ENCODE assay signal across 14 cellular contexts in the genomic region with DNA sequence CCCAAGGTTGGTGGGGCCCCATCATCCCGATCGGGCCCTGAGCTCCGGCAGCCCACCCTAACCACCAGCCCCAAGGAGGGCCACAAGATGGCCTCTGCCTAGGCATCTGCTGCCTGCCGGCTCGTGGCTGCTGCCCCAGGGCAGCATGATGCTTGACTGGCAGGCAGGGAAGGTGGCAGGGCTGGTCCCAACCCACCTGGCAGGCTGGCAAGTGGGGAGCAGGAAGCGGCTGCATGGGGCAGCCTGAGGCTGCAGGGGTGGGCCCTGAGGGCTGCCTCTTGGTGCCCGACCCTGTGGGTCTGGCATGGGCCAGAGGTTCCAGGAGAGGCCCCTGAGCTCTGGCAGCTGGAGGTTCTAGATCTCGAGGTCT. TPM values are rescaled to one million over a fixed set of nuclear protein-coding genes. Genes with fewer than 3 reads are reported as not detected.
DNase-seq lines count a peak whose midpoint lies in the region; ATAC-seq, FAIRE-seq and TF ChIP-seq lines count a peak whose summit lies in the region.
"Had no signal": no experiment of that assay in that cellular context is flagged by ENCODE, and none has a peak within 500 bp of the region (broad histone marks: within the 10 kb centered on the region; RNA-seq: fewer than 3 reads in every experiment).

No MANE protein-coding gene starts in this region.

- no peaks in the 10 kb centered on the region for H3K27me3 Mint-ChIP-seq in progenitor cell of endocrine pancreas
- H3K27me3 Mint-ChIP-seq: activated naive CD8-positive, alpha-beta T cell treated with anti-CD3 and anti-CD28 coated beads, Interleukin-2, amount 10 ng/mL, durations not matched to agents 7 days and 5 days had no signal

- H3K9ac ChIP-seq in K562 (ENCODE audit: insufficient read depth in 1 of 2, low read depth in 2 of 2, low read length in 2 of 2), result peak overlapping the region in 1 of 2 experiments; percentile 91; a peak in 2 of 4 replicates
- peak overlapping the region in 1 of 2 donors; percentile 19 for H3K9ac ChIP-seq in kidney (ENCODE audit: low read length in 2 of 2)
- H3K9ac ChIP-seq in skeletal muscle satellite cell (ENCODE audit: low read depth, low read length), result peak overlapping the region; percentile 4

- no peak for FAIRE-seq in K562 (lab: Jason Lieb, UNC)
- FAIRE-seq in kidney (lab: Jason Lieb, UNC), result no peak

- POLR2A ChIA-PET in K562 (lab: Yijun Ruan, JAX), result interaction anchor here (0.6 to 2.3 kb wide), 8 partner anchors 8 to 30 kb away, joined by 3 to 11 read pairs (median 6); partner anchors contain the start of gene GUK1

- peaks cover 41% of the 10 kb centered on the region; the same call in 2 of the 3 replicates for H3K36me3 ChIP-seq in K562 (ENCODE audit: control insufficient read depth, insufficient read depth, low read length)
- peaks cover 0 to 13% of the 10 kb centered on the region in 2 donors for H3K36me3 ChIP-seq in kidney (ENCODE audit: control insufficient read depth in 1 of 2, insufficient read depth in 2 of 2, low read length in 2 of 2)
- peaks cover 54% of the 10 kb centered on the region for H3K36me3 ChIP-seq in skeletal muscle satellite cell (ENCODE audit: insufficient read depth, low read length)

- no peak overlapping the region for H3K27ac Mint-ChIP-seq in progenitor cell of endocrine pancreas
- H3K27ac Mint-ChIP-seq: activated naive CD8-positive, alpha-beta T cell treated with anti-CD3 and anti-CD28 coated beads, Interleukin-2, amount 10 ng/mL, durations not matched to agents 7 days and 5 days; T-helper 1 cell treated with Interleukin-12 subunit alpha and Interleukin-12 subunit beta and Interleukin-4 antibody, amounts not matched to agents 30 μg/mL and 1 μg/mL, for 36 hours had no signal

- intact Hi-C loops in K562 (cut with micrococcal nuclease) (no loop called here), kidney (cut with DNase I) (no loop called here)

- H3K27me3 ChIP-seq in K562 (ENCODE audit: control insufficient read depth in 2 of 2, insufficient read depth in 2 of 2, low read length in 2 of 2) (no peaks in the 10 kb centered on the region), skeletal muscle satellite cell (ENCODE audit: control insufficient read depth, insufficient read depth, low read length) (no peaks in the 10 kb centered on the region)

- H3K4me1 ChIP-seq in K562 (replicated peaks in 1 of 2; ENCODE audit: control insufficient read depth in 2 of 2, insufficient read depth in 2 of 2, low read length in 2 of 2) (peaks cover 42 to 91% of the 10 kb centered on the region in 2 experiments), kidney (ENCODE audit: control insufficient read depth in 1 of 2, insufficient read depth in 1 of 2, low read depth in 1 of 2, low read length in 2 of 2) (peaks cover 6 to 28% of the 10 kb centered on the region in 2 donors), skeletal muscle satellite cell (ENCODE audit: control insufficient read depth, insufficient read depth, low read length) (peaks cover 38% of the 10 kb centered on the region)

- no peak overlapping the region for H3K4me3 ChIP-seq in K562
- H3K4me3 ChIP-seq in kidney (ENCODE audit: low read length in 2 of 2), result no peak overlapping the region
- no peak overlapping the region for H3K4me3 ChIP-seq in skeletal muscle satellite cell (ENCODE audit: low read length)

- no peak overlapping the region for H3K4me2 ChIP-seq in K562 (ENCODE audit: insufficient read depth, low read length)
- H3K4me2 ChIP-seq in skeletal muscle satellite cell (ENCODE audit: low read length), result no peak overlapping the region

- no peaks in the 10 kb centered on the region for H3K9me3 Mint-ChIP-seq in progenitor cell of endocrine pancreas (ENCODE audit: low read depth)
- H3K9me3 Mint-ChIP-seq: activated naive CD8-positive, alpha-beta T cell treated with anti-CD3 and anti-CD28 coated beads, Interleukin-2, amount 10 ng/mL, durations not matched to agents 7 days and 5 days; nephron; T-helper 1 cell treated with Interleukin-12 subunit alpha and Interleukin-12 subunit beta and Interleukin-4 antibody, amounts not matched to agents 30 μg/mL and 1 μg/mL, for 36 hours had no signal

- TF ChIP-seq POLR2A in K562 (conservative IDR thresholded peaks at IDR 0.05), result no peak

- peaks cover 16% of the 10 kb centered on the region for H3K9me1 ChIP-seq in K562 (ENCODE audit: control insufficient read depth, insufficient read depth, low read length)

- 83% methylated on average over 7 of the region's 8 CpGs for WGBS in K562 (ENCODE audit: insufficient coverage, low coverage, missing lambda C conversion rate)

- no peaks in the 10 kb centered on the region for H3K36me3 Mint-ChIP-seq in progenitor cell of endocrine pancreas (ENCODE audit: insufficient read depth)

- in situ Hi-C loops in GM13976 (cut with MboI; ENCODE audit: low sequenced_read_pairs, unreplicated experiment) (no loop called here), K562 (cut with MboI) (no loop called here)

- peaks cover 36% of the 10 kb centered on the region for H4K20me1 ChIP-seq in K562 (replicated peaks; ENCODE audit: control insufficient read depth, insufficient read depth, low read length)

- H3K9me3 ChIP-seq in K562 (replicated peaks; ENCODE audit: control insufficient read depth, insufficient read depth, low read depth, low read length), result no peaks in the 10 kb centered on the region
- no peaks in the 10 kb centered on the region for H3K9me3 ChIP-seq in kidney (ENCODE audit: control insufficient read depth in 1 of 2, low read length in 2 of 2)
- H3K9me3 ChIP-seq in skeletal muscle satellite cell (replicated peaks; ENCODE audit: low read length), result no peaks in the 10 kb centered on the region

- no peak for TF ChIP-seq CTCF in GM13976 (IDR thresholded peaks at IDR 0.05; ENCODE audit: borderline replicate concordance, control extremely low read depth, extremely low read depth, insufficient read depth, missing control alignments)
- no peak for TF ChIP-seq CTCF in K562 (IDR thresholded peaks at IDR 0.05 in 2 of 3, conservative IDR thresholded peaks at IDR 0.05 in 1 of 3; ENCODE audit: insufficient read depth in 2 of 3, low read depth in 1 of 3, low read length in 3 of 3)
- no peak for TF ChIP-seq CTCF in kidney (IDR thresholded peaks at IDR 0.05; ENCODE audit: borderline replicate concordance, extremely low read depth, insufficient read depth)
- TF ChIP-seq CTCF in progenitor cell of endocrine pancreas (IDR thresholded peaks at IDR 0.05; ENCODE audit: unreplicated experiment), result no peak

- ATAC-seq in K562 (no peak), HG03378 (IDR thresholded peaks at IDR 0.05; ENCODE audit: unreplicated experiment) (no peak), HG02938 (IDR thresholded peaks at IDR 0.05; ENCODE audit: unreplicated experiment) (no peak)

- no peak overlapping the region for H2AFZ ChIP-seq in K562 (ENCODE audit: low read depth, low read length)

- CTCF ChIA-PET in K562 (lab: Yijun Ruan, JAX; ENCODE audit: low intra/inter-chr PET ratio), result no interaction called here

- H3K4me1 Mint-ChIP-seq in progenitor cell of endocrine pancreas (ENCODE audit: low read depth), result no peaks in the 10 kb centered on the region

- DNase-seq in GM13976 (ENCODE audit: low spot score) (peak; percentile 40), K562 (ENCODE audit: extremely low read depth in 1 of 4, low spot score in 3 of 4) (no peak), kidney (peak; percentile 66), progenitor cell of endocrine pancreas (ENCODE audit: low spot score, unreplicated experiment) (no peak), EL (no peak)
- DNase-seq: GDM1; NCI-H1417 treated with DMSO at 0.1 percent for 48 hours; stimulated activated CD4-positive, alpha-beta T cell treated with anti-CD3 and anti-CD28 coated beads, Interleukin-2, amount 100 ng/mL, for 24 hours had no signal

- H3K4me3 Mint-ChIP-seq in progenitor cell of endocrine pancreas (ENCODE audit: low read depth), result no peak overlapping the region
- H3K4me3 Mint-ChIP-seq: activated naive CD8-positive, alpha-beta T cell treated with anti-CD3 and anti-CD28 coated beads, Interleukin-2, amount 10 ng/mL, durations not matched to agents 7 days and 5 days; nephron; T-helper 1 cell treated with Interleukin-12 subunit alpha and Interleukin-12 subunit beta and Interleukin-4 antibody, amounts not matched to agents 30 μg/mL and 1 μg/mL, for 36 hours had no signal

- TF ChIP-seq EP300 in K562 (IDR thresholded peaks at IDR 0.05; ENCODE audit: low read length), result no peak

- TF ChIP-seq RAD21 in K562 (CRISPR knock-in tag; conservative IDR thresholded peaks at IDR 0.05 in 1 of 2, IDR thresholded peaks at IDR 0.05 in 1 of 2), result no peak

- H3K79me2 ChIP-seq in K562 (ENCODE audit: control insufficient read depth, insufficient read depth, low read length), result peaks cover 58% of the 10 kb centered on the region

- BruUV-seq in K562 (replicated peaks; lab: Mats Ljungman, UMichigan), result no TSS peak

- H3K27ac ChIP-seq in K562 (ENCODE audit: extremely low read depth, low read depth, low read length), result peak overlapping the region; percentile 62
- H3K27ac ChIP-seq in kidney (ENCODE audit: low read depth in 2 of 2, low read length in 2 of 2), result peak overlapping the region; percentile 57 to 75

RNA-seq across cellular contexts. Expression of gene GJC2, which starts 0.8 kb away (rescaled TPM):
- 0.53 and 1.4 TPM in 2 replicates for total RNA-seq in K562 (2011; cell fraction: chromatin; rRNA removed; ENCODE audit: low replicate concordance)
- 1.2 and 2.2 TPM in 2 replicates for total RNA-seq in K562 (2011; cell fraction: nucleolus; rRNA removed)
- 0.59 and 0.69 TPM in 2 replicates for total RNA-seq in K562 (2011; cell fraction: nucleoplasm; rRNA removed)
- total RNA-seq in K562 (2014; rRNA removed), result 0.32 and 0.86 TPM in 2 replicates
- 0.11 and 0.16 TPM in 2 replicates for total RNA-seq in K562 (2014; rRNA removed; fragmentation: Illumina TruSeq; extraction: Trizol)
- total RNA-seq in K562 (2015; rRNA removed; fragmentation: Illumina TruSeq; extraction: Trizol), result 0.11 and 0.22 TPM in 2 replicates
- 0.62 and 0.69 TPM in 2 replicates for total RNA-seq in K562 (2021)
- polyA plus RNA-seq in K562 (2011; rRNA removed), result 0.08 and 0.20 TPM in 2 replicates
- polyA plus RNA-seq in K562 (2011; cell fraction: cytosol; rRNA removed), result 0.10 and 0.61 TPM in 2 replicates
- polyA plus RNA-seq in K562 (2011; cell fraction: nucleus; rRNA removed), result 0.29 and 1.1 TPM in 2 replicates
- polyA plus RNA-seq in K562 (2012), result 0.39 and 0.47 TPM in 2 replicates
- 0.06 and 0.12 TPM in 2 replicates for polyA plus RNA-seq in K562 (2014; fragmentation: Illumina TruSeq; extraction: Trizol)
- polyA plus RNA-seq in K562 (2014; fragmentation: Nextera tagmentation; extraction: Ambion mirVana), result not detected
- polyA plus RNA-seq in K562 (2014; rRNA removed), result 0.03 and 0.36 TPM in 2 replicates
- 0.09 and 0.18 TPM in 2 replicates for polyA minus RNA-seq in K562 (2011; rRNA and poly(A)+ RNA removed)
- 0.57 TPM in 1 of 2 replicates, not detected in the other for polyA minus RNA-seq in K562 (2011; cell fraction: cytosol; rRNA and poly(A)+ RNA removed)
- 0.40 and 0.44 TPM in 2 replicates for polyA minus RNA-seq in K562 (2011; cell fraction: nucleus; rRNA and poly(A)+ RNA removed)
- total RNA-seq in kidney, result 6.0 TPM
- polyA plus RNA-seq in kidney (ENCODE audit: insufficient read depth, low read depth, low replicate concordance), result 0.73 TPM
- 1.3 and 1.5 TPM in 2 replicates for total RNA-seq in skeletal muscle satellite cell (2012; rRNA removed)
- 1.7 and 2.1 TPM in 2 replicates for total RNA-seq in progenitor cell of endocrine pancreas

RNA-seq across cellular contexts. Expression of gene GUK1, which starts 8.9 kb away (rescaled TPM):
- 206 and 587 TPM in 2 replicates for total RNA-seq in K562 (2011; cell fraction: chromatin; rRNA removed; ENCODE audit: low replicate concordance)
- total RNA-seq in K562 (2011; cell fraction: nucleolus; rRNA removed), result 479 and 565 TPM in 2 replicates
- total RNA-seq in K562 (2011; cell fraction: nucleoplasm; rRNA removed), result 351 and 369 TPM in 2 replicates
- total RNA-seq in K562 (2014; rRNA removed) (331 and 360 TPM in 2 replicates), K562 (2014; rRNA removed; fragmentation: Illumina TruSeq; extraction: Trizol) (31.6 and 42.7 TPM in 2 replicates), K562 (2015; rRNA removed; fragmentation: Illumina TruSeq; extraction: Trizol) (129 and 132 TPM in 2 replicates), K562 (2021) (228 and 233 TPM in 2 replicates), kidney (221 TPM), progenitor cell of endocrine pancreas (96.3 and 101 TPM in 2 replicates)
- polyA plus RNA-seq in K562 (2011; rRNA removed) (192 and 244 TPM in 2 replicates), K562 (2014; fragmentation: Illumina TruSeq; extraction: Trizol) (44.3 and 143 TPM in 2 replicates), K562 (2014; fragmentation: Nextera tagmentation; extraction: Ambion mirVana) (10 to 100 TPM in 1 of 2 experiments, 1 to 10 TPM in 1; 7.0 to 18.1 TPM), K562 (2014; rRNA removed) (285 and 338 TPM in 2 replicates), kidney (ENCODE audit: insufficient read depth, low read depth, low replicate concordance) (410 TPM)
- polyA plus RNA-seq in K562 (2011; cell fraction: cytosol; rRNA removed), result 357 and 647 TPM in 2 replicates
- polyA plus RNA-seq in K562 (2011; cell fraction: nucleus; rRNA removed), result 690 and 902 TPM in 2 replicates
- polyA plus RNA-seq in K562 (2012), result 198 and 243 TPM in 2 replicates
- polyA minus RNA-seq in K562 (2011; rRNA and poly(A)+ RNA removed), result 38.4 and 72.5 TPM in 2 replicates
- polyA minus RNA-seq in K562 (2011; cell fraction: cytosol; rRNA and poly(A)+ RNA removed), result 79.7 and 95.8 TPM in 2 replicates
- 159 and 171 TPM in 2 replicates for polyA minus RNA-seq in K562 (2011; cell fraction: nucleus; rRNA and poly(A)+ RNA removed)
- 470 and 540 TPM in 2 replicates for total RNA-seq in skeletal muscle satellite cell (2012; rRNA removed)

RNA-seq across cellular contexts. Expression of gene IBA57, which starts 16.6 kb away (rescaled TPM):
- 6.2 and 10.7 TPM in 2 replicates for total RNA-seq in K562 (2011; cell fraction: chromatin; rRNA removed; ENCODE audit: low replicate concordance)
- 8.3 and 8.9 TPM in 2 replicates for total RNA-seq in K562 (2011; cell fraction: nucleolus; rRNA removed)
- total RNA-seq in K562 (2011; cell fraction: nucleoplasm; rRNA removed), result 6.8 and 8.3 TPM in 2 replicates
- total RNA-seq in K562 (2014; rRNA removed) (9.0 and 16.8 TPM in 2 replicates), K562 (2014; rRNA removed; fragmentation: Illumina TruSeq; extraction: Trizol) (1.8 and 1.9 TPM in 2 replicates), K562 (2015; rRNA removed; fragmentation: Illumina TruSeq; extraction: Trizol) (2.9 and 4.1 TPM in 2 replicates), K562 (2021) (14.1 and 15.5 TPM in 2 replicates), kidney (13.0 TPM), progenitor cell of endocrine pancreas (9.7 and 11.2 TPM in 2 replicates)
- polyA plus RNA-seq in K562 (2011; rRNA removed) (2.7 and 5.6 TPM in 2 replicates), K562 (2014; fragmentation: Illumina TruSeq; extraction: Trizol) (1.9 and 5.9 TPM in 2 replicates), K562 (2014; fragmentation: Nextera tagmentation; extraction: Ambion mirVana) (1 to 10 TPM in 1 of 2 experiments, under 1 TPM in 1; 0.77 to 1.0 TPM), K562 (2014; rRNA removed) (6.9 and 9.0 TPM in 2 replicates), kidney (ENCODE audit: insufficient read depth, low read depth, low replicate concordance) (4.7 TPM)
- 4.2 and 11.4 TPM in 2 replicates for polyA plus RNA-seq in K562 (2011; cell fraction: cytosol; rRNA removed)
- 4.0 and 5.9 TPM in 2 replicates for polyA plus RNA-seq in K562 (2011; cell fraction: nucleus; rRNA removed)
- 4.8 and 6.7 TPM in 2 replicates for polyA plus RNA-seq in K562 (2012)
- 1.9 and 2.1 TPM in 2 replicates for polyA minus RNA-seq in K562 (2011; rRNA and poly(A)+ RNA removed)
- 7.1 and 8.0 TPM in 2 replicates for polyA minus RNA-seq in K562 (2011; cell fraction: cytosol; rRNA and poly(A)+ RNA removed)
- polyA minus RNA-seq in K562 (2011; cell fraction: nucleus; rRNA and poly(A)+ RNA removed), result 3.4 and 3.7 TPM in 2 replicates
- total RNA-seq in skeletal muscle satellite cell (2012; rRNA removed), result 5.8 and 6.6 TPM in 2 replicates

RNA-seq across cellular contexts. Expression of gene MRPL55, which starts 39.9 kb away (rescaled TPM):
- 49.1 and 124 TPM in 2 replicates for total RNA-seq in K562 (2011; cell fraction: chromatin; rRNA removed; ENCODE audit: low replicate concordance)
- 125 and 127 TPM in 2 replicates for total RNA-seq in K562 (2011; cell fraction: nucleolus; rRNA removed)
- 91.0 and 99.2 TPM in 2 replicates for total RNA-seq in K562 (2011; cell fraction: nucleoplasm; rRNA removed)
- total RNA-seq in K562 (2014; rRNA removed), result 228 and 230 TPM in 2 replicates
- 26.7 and 47.2 TPM in 2 replicates for total RNA-seq in K562 (2014; rRNA removed; fragmentation: Illumina TruSeq; extraction: Trizol)
- total RNA-seq in K562 (2015; rRNA removed; fragmentation: Illumina TruSeq; extraction: Trizol), result 83.8 and 90.1 TPM in 2 replicates
- total RNA-seq in K562 (2021), result 112 and 120 TPM in 2 replicates
- 65.9 and 115 TPM in 2 replicates for polyA plus RNA-seq in K562 (2011; rRNA removed)
- polyA plus RNA-seq in K562 (2011; cell fraction: cytosol; rRNA removed), result 142 and 334 TPM in 2 replicates
- polyA plus RNA-seq in K562 (2011; cell fraction: nucleus; rRNA removed), result 277 and 406 TPM in 2 replicates
- polyA plus RNA-seq in K562 (2012), result 90.3 and 111 TPM in 2 replicates
- polyA plus RNA-seq in K562 (2014; fragmentation: Illumina TruSeq; extraction: Trizol), result 81.0 and 93.0 TPM in 2 replicates
- 10 to 100 TPM; 34.9 to 77.0 TPM for polyA plus RNA-seq in K562 (2014; fragmentation: Nextera tagmentation; extraction: Ambion mirVana)
- 154 and 166 TPM in 2 replicates for polyA plus RNA-seq in K562 (2014; rRNA removed)
- 25.6 and 46.0 TPM in 2 replicates for polyA minus RNA-seq in K562 (2011; rRNA and poly(A)+ RNA removed)
- 61.9 and 66.6 TPM in 2 replicates for polyA minus RNA-seq in K562 (2011; cell fraction: cytosol; rRNA and poly(A)+ RNA removed)
- polyA minus RNA-seq in K562 (2011; cell fraction: nucleus; rRNA and poly(A)+ RNA removed), result 48.2 and 76.1 TPM in 2 replicates
- 37.8 TPM for total RNA-seq in kidney
- polyA plus RNA-seq in kidney (ENCODE audit: insufficient read depth, low read depth, low replicate concordance), result 141 TPM
- 79.1 and 85.8 TPM in 2 replicates for total RNA-seq in skeletal muscle satellite cell (2012; rRNA removed)
- 50.3 and 52.3 TPM in 2 replicates for total RNA-seq in progenitor cell of endocrine pancreas

RNA-seq across cellular contexts. Expression of gene C1orf35, which starts 45.8 kb away (rescaled TPM):
- 16.4 and 31.0 TPM in 2 replicates for total RNA-seq in K562 (2011; cell fraction: chromatin; rRNA removed; ENCODE audit: low replicate concordance)
- 27.0 and 28.6 TPM in 2 replicates for total RNA-seq in K562 (2011; cell fraction: nucleolus; rRNA removed)
- total RNA-seq in K562 (2011; cell fraction: nucleoplasm; rRNA removed), result 20.4 and 20.5 TPM in 2 replicates
- total RNA-seq in K562 (2014; rRNA removed) (42.2 and 50.8 TPM in 2 replicates), K562 (2014; rRNA removed; fragmentation: Illumina TruSeq; extraction: Trizol) (4.9 and 8.3 TPM in 2 replicates), K562 (2015; rRNA removed; fragmentation: Illumina TruSeq; extraction: Trizol) (18.9 and 23.2 TPM in 2 replicates), K562 (2021) (38.2 and 41.8 TPM in 2 replicates), kidney (17.4 TPM), progenitor cell of endocrine pancreas (20.2 and 22.4 TPM in 2 replicates)
- polyA plus RNA-seq in K562 (2011; rRNA removed) (10.8 and 15.6 TPM in 2 replicates), K562 (2014; fragmentation: Illumina TruSeq; extraction: Trizol) (12.5 and 20.9 TPM in 2 replicates), K562 (2014; fragmentation: Nextera tagmentation; extraction: Ambion mirVana) (1 to 10 TPM; 3.2 to 3.8 TPM), K562 (2014; rRNA removed) (34.3 and 48.7 TPM in 2 replicates), kidney (ENCODE audit: insufficient read depth, low read depth, low replicate concordance) (17.6 TPM)
- polyA plus RNA-seq in K562 (2011; cell fraction: cytosol; rRNA removed), result 12.7 and 22.3 TPM in 2 replicates
- 44.7 and 65.7 TPM in 2 replicates for polyA plus RNA-seq in K562 (2011; cell fraction: nucleus; rRNA removed)
- polyA plus RNA-seq in K562 (2012), result 28.9 and 30.6 TPM in 2 replicates
- polyA minus RNA-seq in K562 (2011; rRNA and poly(A)+ RNA removed), result 1.9 and 2.0 TPM in 2 replicates
- 2.3 and 5.9 TPM in 2 replicates for polyA minus RNA-seq in K562 (2011; cell fraction: cytosol; rRNA and poly(A)+ RNA removed)
- polyA minus RNA-seq in K562 (2011; cell fraction: nucleus; rRNA and poly(A)+ RNA removed), result 6.9 and 8.2 TPM in 2 replicates
- total RNA-seq in skeletal muscle satellite cell (2012; rRNA removed), result 7.0 and 7.9 TPM in 2 replicates

Comparison
In these comparisons a context has a peak if more than half of its experiments do, and no peak if none do; other contexts are left out.
1. DNase-seq: peak in GM13976 (single experiment) and kidney (single experiment); none in K562 (0 of 4), progenitor cell of endocrine pancreas (single experiment) and EL (single experiment).